14 cellular contexts compared by ENCODE assay signal in genomic region chr16:450800-451512, GRCh38. TPM values are rescaled to one million over a fixed set of nuclear protein-coding genes. Genes with fewer than 3 reads are reported as not detected.
DNase-seq lines count a peak whose midpoint lies in the region; TF ChIP-seq lines count a peak whose summit lies in the region.
"Had no signal": no experiment of that assay in that cellular context is flagged by ENCODE, and none has a peak within 500 bp of the region (broad histone marks: within the 10 kb centered on the region; RNA-seq: fewer than 3 reads in every experiment).

No MANE protein-coding gene starts in this region.

- no peaks in the 10 kb centered on the region for H3K4me1 ChIP-seq in breast epithelium
- H3K4me1 ChIP-seq in mammary epithelial cell (ENCODE audit: insufficient read depth, low read length) = no peaks in the 10 kb centered on the region
- peaks cover 5 to 14% of the 10 kb centered on the region in 2 donors for H3K4me1 ChIP-seq in thyroid gland

- peak overlapping the region; percentile 33 for H3K27ac Mint-ChIP-seq in glutamatergic neuron (ENCODE audit: unreplicated experiment)
- H3K27ac Mint-ChIP-seq: activated naive CD4-positive, alpha-beta T cell treated with anti-CD3 and anti-CD28 coated beads, Interleukin-2, amount 10 ng/mL, durations not matched to agents 7 days and 5 days had no signal

- no peak overlapping the region for H3K9ac ChIP-seq in mammary epithelial cell (ENCODE audit: insufficient read depth, low read length)
- H3K9ac ChIP-seq: parathyroid adenoma had no signal

- intact Hi-C loops in breast epithelium (cut with DNase I; ENCODE audit: low total_unique reads) (no loop called here), mammary epithelial cell (cut with micrococcal nuclease) (no loop called here), thyroid gland (cut with DNase I) (no loop called here)

- dilution Hi-C loops in mammary epithelial cell (cut with HindIII; ENCODE audit: low sequenced_read_pairs) = no loop called here

- in situ Hi-C loops in mammary epithelial cell (cut with MboI; ENCODE audit: low sequenced_read_pairs in 2 of 2) = no loop called here

- H3K27me3 ChIP-seq in breast epithelium = no peaks in the 10 kb centered on the region
- H3K27me3 ChIP-seq in mammary epithelial cell (ENCODE audit: insufficient read depth, low read length) = no peaks in the 10 kb centered on the region
- no peaks in the 10 kb centered on the region for H3K27me3 ChIP-seq in thyroid gland
- H3K27me3 ChIP-seq: upper lobe of left lung had no signal

- no peaks in the 10 kb centered on the region for H3K36me3 Mint-ChIP-seq in glutamatergic neuron (ENCODE audit: unreplicated experiment)
- H3K36me3 Mint-ChIP-seq: activated naive CD4-positive, alpha-beta T cell treated with anti-CD3 and anti-CD28 coated beads, Interleukin-2, amount 10 ng/mL, durations not matched to agents 7 days and 5 days had no signal

- peaks cover 8% of the 10 kb centered on the region for H3K79me2 ChIP-seq in mammary epithelial cell (ENCODE audit: insufficient read depth, low read length)

- H3K27ac ChIP-seq in breast epithelium = peak overlapping the region; percentile 58 to 68
- H3K27ac ChIP-seq in mammary epithelial cell (ENCODE audit: insufficient read depth, low read depth, low read length) = no peak overlapping the region
- peak overlapping the region; percentile 49 to 56 (median 55) for H3K27ac ChIP-seq in thyroid gland
- H3K27ac ChIP-seq: parathyroid adenoma, upper lobe of left lung had no signal

- peaks cover 1% of the 10 kb centered on the region for H3K9me3 Mint-ChIP-seq in glutamatergic neuron (ENCODE audit: unreplicated experiment)
- H3K9me3 Mint-ChIP-seq: activated naive CD4-positive, alpha-beta T cell treated with anti-CD3 and anti-CD28 coated beads, Interleukin-2, amount 10 ng/mL, durations not matched to agents 7 days and 5 days had no signal

- H4K20me1 ChIP-seq in mammary epithelial cell (ENCODE audit: insufficient read depth, low read length) = no peaks in the 10 kb centered on the region

- no peaks in the 10 kb centered on the region for H3K9me3 ChIP-seq in breast epithelium
- no peaks in the 10 kb centered on the region for H3K9me3 ChIP-seq in mammary epithelial cell (replicated peaks; ENCODE audit: insufficient read depth, low read length)
- no peaks in the 10 kb centered on the region for H3K9me3 ChIP-seq in thyroid gland
- H3K9me3 ChIP-seq: upper lobe of left lung had no signal

- no TSS peak for BruUV-seq in mammary epithelial cell (replicated peaks; lab: Mats Ljungman, UMichigan)

- H3K36me3 ChIP-seq in breast epithelium (no peaks in the 10 kb centered on the region), mammary epithelial cell (ENCODE audit: insufficient read depth, low read length) (no peaks in the 10 kb centered on the region), thyroid gland (no peaks in the 10 kb centered on the region)
- H3K36me3 ChIP-seq: upper lobe of left lung had no signal

- no peak overlapping the region for H3K4me2 ChIP-seq in mammary epithelial cell (ENCODE audit: insufficient read depth, low read depth, low read length)

- TF ChIP-seq CTCF in breast epithelium (IDR thresholded peaks at IDR 0.05) (no peak), mammary epithelial cell (conservative IDR thresholded peaks at IDR 0.05 in 1 of 2, IDR thresholded peaks at IDR 0.05 in 1 of 2; ENCODE audit: extremely low read depth in 1 of 2, insufficient read depth in 1 of 2, low read depth in 1 of 2, low read length in 2 of 2) (no peak), glutamatergic neuron (IDR thresholded peaks at IDR 0.05; ENCODE audit: partially characterized antibody, unreplicated experiment) (no peak), thyroid gland (IDR thresholded peaks at IDR 0.05) (no peak)

- H2AFZ ChIP-seq in mammary epithelial cell (ENCODE audit: low read depth, low read length) = no peak overlapping the region
- H2AFZ ChIP-seq: parathyroid adenoma had no signal

- CTCF ChIA-PET in mammary epithelial cell (lab: Charles Lee; ENCODE audit: low non-redundant PET) = no interaction called here

- no peak overlapping the region for H3K4me3 Mint-ChIP-seq in glutamatergic neuron (ENCODE audit: unreplicated experiment)
- H3K4me3 Mint-ChIP-seq: activated naive CD4-positive, alpha-beta T cell treated with anti-CD3 and anti-CD28 coated beads, Interleukin-2, amount 10 ng/mL, durations not matched to agents 7 days and 5 days had no signal

- WGBS in mammary epithelial cell (ENCODE audit: low coverage, missing lambda C conversion rate) = 70% methylated on average over 11 of the region's 14 CpGs
- 54% methylated on average over 11 to 13 of the region's 14 CpGs for WGBS in thyroid gland, 2 donors

- H3K4me3 ChIP-seq in breast epithelium = no peak overlapping the region
- H3K4me3 ChIP-seq in mammary epithelial cell (replicated peaks in 1 of 3; ENCODE audit: insufficient read depth in 1 of 3, low read depth in 2 of 3, low read length in 3 of 3) = no peak overlapping the region
- no peak overlapping the region for H3K4me3 ChIP-seq in thyroid gland (replicated peaks in 1 of 3)
- H3K4me3 ChIP-seq: upper lobe of left lung had no signal

- no peak for TF ChIP-seq POLR2A in breast epithelium (IDR thresholded peaks at IDR 0.05)
- TF ChIP-seq POLR2A in thyroid gland (IDR thresholded peaks at IDR 0.05) = no peak

- H3K4me1 Mint-ChIP-seq in glutamatergic neuron (ENCODE audit: low read depth, unreplicated experiment) = peaks cover 4% of the 10 kb centered on the region

- DNase-seq in breast epithelium (ENCODE audit: low spot score in 2 of 2) (no peak), mammary epithelial cell (no peak), NCI-H510A (lab: John Stamatoyannopoulos, UW) (peak; percentile 68), glutamatergic neuron (no peak), thyroid gland (peak; percentile 17 to 52), medulla oblongata (ENCODE audit: extremely low spot score) (no peak), MV-4-11 (lab: John Stamatoyannopoulos, UW) (no peak)
- DNase-seq in activated effector memory CD4-positive, alpha-beta T cell treated with anti-CD3 and anti-CD28 coated beads, Interleukin-2, amount 50 U/mL, for 16 hours = no peak
- DNase-seq: activated naive CD4-positive, alpha-beta T cell treated with anti-CD3 and anti-CD28 coated beads, Interleukin-2, amount 10 ng/mL, durations not matched to agents 7 days and 5 days; midbrain; NCI-H524 treated with DMSO at 0.1 percent for 48 hours; stimulated activated CD4-positive, alpha-beta T cell treated with anti-CD3 and anti-CD28 coated beads, Interleukin-15, amount 100 ng/mL, for 24 hours; upper lobe of left lung had no signal

- H3K27me3 Mint-ChIP-seq in glutamatergic neuron (ENCODE audit: unreplicated experiment) = peaks cover 2% of the 10 kb centered on the region
- H3K27me3 Mint-ChIP-seq: activated naive CD4-positive, alpha-beta T cell treated with anti-CD3 and anti-CD28 coated beads, Interleukin-2, amount 10 ng/mL, durations not matched to agents 7 days and 5 days had no signal

RNA-seq across cellular contexts. Expression of gene RAB11FIP3, which starts 25.5 kb away (rescaled TPM):
- total RNA-seq in breast epithelium = 10 to 100 TPM; 22.0 to 44.6 (median 24.5) TPM
- 10 to 100 TPM; 14.2 to 30.4 TPM for total RNA-seq in mammary epithelial cell
- 7.3 TPM for polyA plus RNA-seq in mammary epithelial cell
- 74.8 TPM for polyA minus RNA-seq in mammary epithelial cell
- 103 TPM for total RNA-seq in glutamatergic neuron (ENCODE audit: unreplicated experiment)
- 10 to 100 TPM; 26.6 to 34.3 (median 28.0) TPM for total RNA-seq in thyroid gland

RNA-seq across cellular contexts. Expression of gene DECR2, which starts 49.3 kb away (rescaled TPM):
- total RNA-seq in breast epithelium = 10 to 100 TPM; 19.4 to 30.5 (median 28.7) TPM
- total RNA-seq in mammary epithelial cell = 10 to 100 TPM; 19.2 to 26.6 TPM
- 14.5 TPM for polyA plus RNA-seq in mammary epithelial cell
- polyA minus RNA-seq in mammary epithelial cell = 10.2 TPM
- 26.2 TPM for total RNA-seq in glutamatergic neuron (ENCODE audit: unreplicated experiment)
- 10 to 100 TPM in 2 of 4 donors, 1 to 10 TPM in 2; 3.1 to 13.5 (median 9.5) TPM for total RNA-seq in thyroid gland

RNA-seq across cellular contexts. Expression of gene NME4, which starts 54.0 kb away (rescaled TPM):
- total RNA-seq in breast epithelium (100 to 1,000 TPM in 1 of 3 donors, 10 to 100 TPM in 2; 46.5 to 118 (median 78.0) TPM), mammary epithelial cell (10 to 100 TPM; 64.7 to 74.4 TPM), glutamatergic neuron (ENCODE audit: unreplicated experiment) (82.6 TPM), thyroid gland (10 to 100 TPM; 31.7 to 65.0 (median 59.7) TPM)
- 88.6 TPM for polyA plus RNA-seq in mammary epithelial cell
- 35.0 TPM for polyA minus RNA-seq in mammary epithelial cell

Comparison
In these comparisons a context has a peak if more than half of its experiments do, and no peak if none do; other contexts are left out.
1. DNase-seq: peak in NCI-H510A (single experiment) and thyroid gland (2 of 2); none in breast epithelium (0 of 2), mammary epithelial cell (single experiment), glutamatergic neuron (single experiment), medulla oblongata (single experiment), MV-4-11 (single experiment) and activated effector memory CD4-positive, alpha-beta T cell treated with anti-CD3 and anti-CD28 coated beads, Interleukin-2, amount 50 U/mL, for 16 hours (single experiment).